In genomic region chr11:63919267-63920125, GRCh38 we compare ENCODE assay signal across 1 cellular context.
TF ChIP-seq lines count a peak whose summit lies in the region.

No MANE protein-coding gene starts in this region.

TF ChIP-seq in HepG2, 621 proteins besides CTCF, POLR2A, EP300 and RAD21 (continued from another document and continues in another):
- TF ChIP-seq UBTF (CRISPR knock-in tag; IDR thresholded peaks at IDR 0.05) (peak; percentile 44), FOXA1 (IDR thresholded peaks at IDR 0.05) (no peak), FOXA1 (CRISPR knock-in tag; IDR thresholded peaks at IDR 0.05) (no peak), NCOA2 (CRISPR knock-in tag; IDR thresholded peaks at IDR 0.05) (peak; percentile 36; the same call in 1 of the 2 replicates), NPAS2 (CRISPR knock-in tag; IDR thresholded peaks at IDR 0.05; ENCODE audit: borderline replicate concordance) (no peak), AKNA (CRISPR knock-in tag; IDR thresholded peaks at IDR 0.05; ENCODE audit: borderline replicate concordance) (no peak), ATAD3A (CRISPR knock-in tag; IDR thresholded peaks at IDR 0.05) (no peak), ZNF891 (CRISPR knock-in tag; IDR thresholded peaks at IDR 0.05) (no peak; the same call in 1 of the 2 replicates), MED8 (CRISPR knock-in tag; IDR thresholded peaks at IDR 0.05; ENCODE audit: insufficient replicate concordance) (peak; percentile 58), SAFB2 (CRISPR knock-in tag; IDR thresholded peaks at IDR 0.05; ENCODE audit: borderline replicate concordance, low read depth) (0 out of 2 replicates have a peak, but pooled peaks have one; percentile 31), RARG (CRISPR knock-in tag; IDR thresholded peaks at IDR 0.05; ENCODE audit: low read depth) (no peak), MXD1 (CRISPR knock-in tag; IDR thresholded peaks at IDR 0.05) (0 out of 2 replicates have a peak, but pooled peaks have one; percentile 53), SNAPC4 (CRISPR knock-in tag; IDR thresholded peaks at IDR 0.05) (0 out of 2 replicates have a peak, but pooled peaks have one; percentile 43), ZNF567 (CRISPR knock-in tag; IDR thresholded peaks at IDR 0.05; ENCODE audit: borderline replicate concordance) (no peak), ZNF230 (CRISPR knock-in tag; IDR thresholded peaks at IDR 0.05) (no peak), DR1 (CRISPR knock-in tag; IDR thresholded peaks at IDR 0.05) (peak; percentile 15; the same call in 1 of the 2 replicates), U2AF2 (IDR thresholded peaks at IDR 0.05; ENCODE audit: low read depth, low read length) (no peak), ZNF276 (CRISPR knock-in tag; IDR thresholded peaks at IDR 0.05; ENCODE audit: low read depth) (no peak), GTF3A (CRISPR knock-in tag; conservative IDR thresholded peaks at IDR 0.05) (no peak), SMARCC2 (IDR thresholded peaks at IDR 0.05) (no peak), ZSCAN31 (CRISPR knock-in tag; IDR thresholded peaks at IDR 0.05; ENCODE audit: low read depth) (peak; percentile 47; the same call in 1 of the 2 replicates), KMT2B (CRISPR knock-in tag; IDR thresholded peaks at IDR 0.05) (no peak), ZSCAN9 (CRISPR knock-in tag; IDR thresholded peaks at IDR 0.05; ENCODE audit: borderline replicate concordance) (no peak), ZNF609 (CRISPR knock-in tag; IDR thresholded peaks at IDR 0.05; ENCODE audit: borderline replicate concordance) (no peak), ZNF256 (CRISPR knock-in tag; conservative IDR thresholded peaks at IDR 0.05) (no peak), ZNF777 (CRISPR knock-in tag; IDR thresholded peaks at IDR 0.05) (no peak; the same call in 1 of the 2 replicates), TFAP4 (IDR thresholded peaks at IDR 0.05; ENCODE audit: borderline replicate concordance, low read depth) (no peak), ZNF800 (CRISPR knock-in tag; IDR thresholded peaks at IDR 0.05) (no peak), ONECUT2 (CRISPR knock-in tag; IDR thresholded peaks at IDR 0.05) (no peak), BRF2 (CRISPR knock-in tag; IDR thresholded peaks at IDR 0.05) (no peak), PITX1 (CRISPR knock-in tag; IDR thresholded peaks at IDR 0.05) (no peak)
